Comparison of ENCODE assay signal across 9 cellular contexts in genomic region chr15:49423021-49423420, GRCh38. TPM values are rescaled to one million over a fixed set of nuclear protein-coding genes. Genes with fewer than 3 reads are reported as not detected.
DNase-seq lines count a peak whose midpoint lies in the region; ATAC-seq and TF ChIP-seq lines count a peak whose summit lies in the region.
"Had no signal": no experiment of that assay in that cellular context is flagged by ENCODE, and none has a peak within 500 bp of the region (broad histone marks: within the 10 kb centered on the region; RNA-seq: fewer than 3 reads in every experiment).

Gene FGF7 (plus strand): TSS chr15:49423242. CDS start chr15:49424298, 1,056 bp downstream.

- 0 out of 2 replicates have a peak within 1 kb of the TSS, but pooled peaks have one; percentile 30 for H2AFZ ChIP-seq in GM23338
- H2AFZ ChIP-seq in smooth muscle cell (ENCODE audit: low read depth) = peak within 1 kb of the TSS; percentile 71

- H3K9me3 ChIP-seq in adipocyte (ENCODE audit: control insufficient read depth, low read length) = no peaks in the 10 kb centered on the region
- H3K9me3 ChIP-seq in smooth muscle cell (replicated peaks; ENCODE audit: low read depth) = no peaks in the 10 kb centered on the region

- H3K9ac ChIP-seq in adipocyte (ENCODE audit: low read length) = peak within 1 kb of the TSS; percentile 96
- peak within 1 kb of the TSS; percentile 81 for H3K9ac ChIP-seq in smooth muscle cell (ENCODE audit: low read depth)

- H3K4me2 ChIP-seq in GM23338 (0 out of 2 replicates have a peak within 1 kb of the TSS, but pooled peaks have one; percentile 19), smooth muscle cell (peak within 1 kb of the TSS; percentile 94)

- H3K27ac Mint-ChIP-seq in GM23338 (no peak within 1 kb of the TSS), T-cell (no peak within 1 kb of the TSS), progenitor cell of endocrine pancreas (no peak within 1 kb of the TSS)

- H3K4me1 ChIP-seq in GM23338 (ENCODE audit: insufficient read depth) (peaks cover 19% of the 10 kb centered on the region), adipocyte (ENCODE audit: control insufficient read depth, insufficient read depth, low read length) (peaks cover 17% of the 10 kb centered on the region), smooth muscle cell (ENCODE audit: low read depth) (peaks cover 21% of the 10 kb centered on the region)

- H3K36me3 ChIP-seq in GM23338 (ENCODE audit: insufficient read depth) = no peaks in the 10 kb centered on the region
- H3K36me3 ChIP-seq in adipocyte (ENCODE audit: control insufficient read depth, insufficient read depth, low read length, severe bottlenecking) = peaks cover 1% of the 10 kb centered on the region
- no peaks in the 10 kb centered on the region for H3K36me3 ChIP-seq in smooth muscle cell (ENCODE audit: low read depth)

- no peaks in the 10 kb centered on the region for H3F3A ChIP-seq in GM23338 (replicated peaks; ENCODE audit: low read depth)
- H3F3A ChIP-seq in smooth muscle cell (ENCODE audit: low read depth) = peaks cover 8% of the 10 kb centered on the region

- CTCF ChIA-PET in T-cell (lab: Charles Lee) = interaction anchor here (0.6 to 2.7 kb wide), 7 partner anchors 11 to 893 kb away, joined by 3 to 40 read pairs (median 3); no protein-coding TSS in a partner anchor

- DNase-seq in GM23338 (ENCODE audit: low spot score) (peak; percentile 10), adipocyte (ENCODE audit: low read depth) (peak; percentile 75), inferior parietal cortex (ENCODE audit: extremely low spot score) (peak; percentile 12), smooth muscle cell (lab: John Stamatoyannopoulos, UW; ENCODE audit: unreplicated experiment) (no peak), T-cell (no peak), progenitor cell of endocrine pancreas (ENCODE audit: low spot score, unreplicated experiment) (no peak)
- DNase-seq: head of caudate nucleus had no signal

- H3K36me3 Mint-ChIP-seq in GM23338 (ENCODE audit: low read depth) = no peaks in the 10 kb centered on the region
- no peaks in the 10 kb centered on the region for H3K36me3 Mint-ChIP-seq in T-cell
- no peaks in the 10 kb centered on the region for H3K36me3 Mint-ChIP-seq in progenitor cell of endocrine pancreas (ENCODE audit: insufficient read depth)

- H3K79me2 ChIP-seq in GM23338 (replicated peaks; ENCODE audit: insufficient read depth) = no peaks in the 10 kb centered on the region
- peaks cover 51% of the 10 kb centered on the region for H3K79me2 ChIP-seq in smooth muscle cell (ENCODE audit: low read depth)

- H3K4me3 Mint-ChIP-seq in GM23338 (no peak within 1 kb of the TSS), T-cell (peak within 1 kb of the TSS in 1 of 3 donors; percentile 34), progenitor cell of endocrine pancreas (ENCODE audit: low read depth) (no peak within 1 kb of the TSS)

- WGBS in smooth muscle cell (ENCODE audit: low lambda C conversion rate) = 17% methylated on average over 4 of the region's 4 CpGs

- H3K4me1 Mint-ChIP-seq in GM23338 = peaks cover 5% of the 10 kb centered on the region; the same call in 2 of the 3 replicates
- peaks cover 3 to 7% (median 5%) of the 10 kb centered on the region in 3 donors for H3K4me1 Mint-ChIP-seq in T-cell
- H3K4me1 Mint-ChIP-seq in progenitor cell of endocrine pancreas (ENCODE audit: low read depth) = peaks cover 1% of the 10 kb centered on the region

- H3K27me3 ChIP-seq in GM23338 (ENCODE audit: insufficient read depth) (no peaks in the 10 kb centered on the region), adipocyte (replicated peaks; ENCODE audit: control insufficient read depth, insufficient read depth, low read length) (no peaks in the 10 kb centered on the region), smooth muscle cell (ENCODE audit: low read depth) (no peaks in the 10 kb centered on the region)

- H4K20me1 ChIP-seq in GM23338 (replicated peaks; ENCODE audit: insufficient read depth) = no peaks in the 10 kb centered on the region
- peaks cover 40% of the 10 kb centered on the region for H4K20me1 ChIP-seq in smooth muscle cell (ENCODE audit: low read depth)

- POLR2A ChIA-PET in T-cell (lab: Charles Lee) = no interaction called here

- H3K27me3 Mint-ChIP-seq in GM23338 (ENCODE audit: insufficient read depth, low read depth, poor library complexity) (no peaks in the 10 kb centered on the region), T-cell (no peaks in the 10 kb centered on the region), progenitor cell of endocrine pancreas (no peaks in the 10 kb centered on the region)

- H3K4me3 ChIP-seq in GM23338 (no peak within 1 kb of the TSS), adipocyte (ENCODE audit: low read length) (peak within 1 kb of the TSS; percentile 92), smooth muscle cell (peak within 1 kb of the TSS; percentile 82)

- no peaks in the 10 kb centered on the region for H3K9me3 Mint-ChIP-seq in GM23338
- no peaks in the 10 kb centered on the region for H3K9me3 Mint-ChIP-seq in T-cell
- H3K9me3 Mint-ChIP-seq in progenitor cell of endocrine pancreas (ENCODE audit: low read depth) = no peaks in the 10 kb centered on the region

- TF ChIP-seq CTCF in GM23338 (conservative IDR thresholded peaks at IDR 0.05; ENCODE audit: low read depth in 2 of 2) = no peak; a peak in 1 of 4 replicates
- no peak for TF ChIP-seq CTCF in smooth muscle cell (IDR thresholded peaks at IDR 0.05; ENCODE audit: borderline replicate concordance, insufficient read depth, poor library complexity, severe bottlenecking)
- no peak for TF ChIP-seq CTCF in progenitor cell of endocrine pancreas (IDR thresholded peaks at IDR 0.05; ENCODE audit: unreplicated experiment)

- H3K9me2 ChIP-seq in GM23338 (ENCODE audit: insufficient read depth) = no peaks in the 10 kb centered on the region

- ATAC-seq in GM23338 (peak; percentile 35; the same call in 2 of the 3 replicates), HG03097 (IDR thresholded peaks at IDR 0.05; ENCODE audit: low FRiP score, unreplicated experiment) (no peak), T-cell (replicated peaks in 1 of 4) (no peak), HG03432 (IDR thresholded peaks at IDR 0.05; ENCODE audit: unreplicated experiment) (no peak)

- H3K27ac ChIP-seq in GM23338 (ENCODE audit: low read depth) (0 out of 2 replicates have a peak within 1 kb of the TSS, but pooled peaks have one; percentile 8), smooth muscle cell (ENCODE audit: low read depth) (peak within 1 kb of the TSS; percentile 82)

TF ChIP-seq in GM23338, 12 proteins besides CTCF, POLR2A, EP300 and RAD21:
- TF ChIP-seq STAT1 (IDR thresholded peaks at IDR 0.05; ENCODE audit: unreplicated experiment) = no peak
- TF ChIP-seq ETS1 (IDR thresholded peaks at IDR 0.05) = no peak
- TF ChIP-seq, protein P1, sequence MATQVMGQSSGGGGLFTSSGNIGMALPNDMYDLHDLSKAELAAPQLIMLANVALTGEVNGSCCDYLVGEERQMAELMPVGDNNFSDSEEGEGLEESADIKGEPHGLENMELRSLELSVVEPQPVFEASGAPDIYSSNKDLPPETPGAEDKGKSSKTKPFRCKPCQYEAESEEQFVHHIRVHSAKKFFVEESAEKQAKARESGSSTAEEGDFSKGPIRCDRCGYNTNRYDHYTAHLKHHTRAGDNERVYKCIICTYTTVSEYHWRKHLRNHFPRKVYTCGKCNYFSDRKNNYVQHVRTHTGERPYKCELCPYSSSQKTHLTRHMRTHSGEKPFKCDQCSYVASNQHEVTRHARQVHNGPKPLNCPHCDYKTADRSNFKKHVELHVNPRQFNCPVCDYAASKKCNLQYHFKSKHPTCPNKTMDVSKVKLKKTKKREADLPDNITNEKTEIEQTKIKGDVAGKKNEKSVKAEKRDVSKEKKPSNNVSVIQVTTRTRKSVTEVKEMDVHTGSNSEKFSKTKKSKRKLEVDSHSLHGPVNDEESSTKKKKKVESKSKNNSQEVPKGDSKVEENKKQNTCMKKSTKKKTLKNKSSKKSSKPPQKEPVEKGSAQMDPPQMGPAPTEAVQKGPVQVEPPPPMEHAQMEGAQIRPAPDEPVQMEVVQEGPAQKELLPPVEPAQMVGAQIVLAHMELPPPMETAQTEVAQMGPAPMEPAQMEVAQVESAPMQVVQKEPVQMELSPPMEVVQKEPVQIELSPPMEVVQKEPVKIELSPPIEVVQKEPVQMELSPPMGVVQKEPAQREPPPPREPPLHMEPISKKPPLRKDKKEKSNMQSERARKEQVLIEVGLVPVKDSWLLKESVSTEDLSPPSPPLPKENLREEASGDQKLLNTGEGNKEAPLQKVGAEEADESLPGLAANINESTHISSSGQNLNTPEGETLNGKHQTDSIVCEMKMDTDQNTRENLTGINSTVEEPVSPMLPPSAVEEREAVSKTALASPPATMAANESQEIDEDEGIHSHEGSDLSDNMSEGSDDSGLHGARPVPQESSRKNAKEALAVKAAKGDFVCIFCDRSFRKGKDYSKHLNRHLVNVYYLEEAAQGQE (IDR thresholded peaks at IDR 0.05; ENCODE audit: unreplicated experiment) = no peak
TF ChIP-seq in GM23338: peak in this region for 0.

RNA-seq across cellular contexts. Expression of gene FGF7, which starts in this region (rescaled TPM):
- 0.03 TPM in 1 of 2 replicates, not detected in the other for total RNA-seq in GM23338 (2014; rRNA removed; shearing (Covaris generic))
- 0.08 TPM in 1 of 2 replicates, not detected in the other for polyA plus RNA-seq in GM23338 (2016; fragmentation: Nextera tagmentation; extraction: Ambion mirVana)
- 358 and 430 TPM in 2 replicates for total RNA-seq in smooth muscle cell
- 210 and 281 TPM in 2 replicates for polyA plus RNA-seq in smooth muscle cell
- total RNA-seq in T-cell = under 1 TPM in 3 of 5 donors, not detected in 2; 0.19 to 0.46 (median 0.20) TPM
- total RNA-seq in progenitor cell of endocrine pancreas = 0.24 TPM in 1 of 2 replicates, not detected in the other

Comparison
In these comparisons a context has a peak if more than half of its experiments do, and no peak if none do; other contexts are left out.
1. RNA of gene FGF7 (total RNA-seq): 358 to 430 TPM in smooth muscle cell; 0.19 to 0.46 TPM in T-cell, 0.24 TPM in progenitor cell of endocrine pancreas and 0.03 TPM in GM23338; every median in the first group is over 100 times any median in the second.
2. RNA of gene FGF7 (polyA plus RNA-seq): 210 to 281 TPM in smooth muscle cell; 0.08 TPM in GM23338; every median in the first group is over 100 times any median in the second.
3. Peak in DNase-seq, ATAC-seq, H3K27ac ChIP-seq and H3K4me2 ChIP-seq in GM23338; RNA of the gene not detected or under 1 TPM.
4. DNase-seq: peak in adipocyte (single experiment) and inferior parietal cortex (single experiment); none in smooth muscle cell (single experiment), T-cell (0 of 34) and progenitor cell of endocrine pancreas (single experiment).